In genomic region chr15:38553071-38553470, GRCh38 we compare ENCODE assay signal across 20 cellular contexts. TPM values are rescaled to one million over a fixed set of nuclear protein-coding genes. Genes with fewer than 3 reads are reported as not detected.
DNase-seq lines count a peak whose midpoint lies in the region; ATAC-seq and TF ChIP-seq lines count a peak whose summit lies in the region.
"Had no signal": no experiment of that assay in that cellular context is flagged by ENCODE, and none has a peak within 500 bp of the region (broad histone marks: within the 10 kb centered on the region; RNA-seq: fewer than 3 reads in every experiment).

No MANE protein-coding gene starts in this region.

- DNase-seq in activated naive CD4-positive, alpha-beta T cell treated with anti-CD3 and anti-CD28 coated beads for 36 hours = no peak
- DNase-seq in activated naive CD4-positive, alpha-beta T cell treated with Interleukin-2 at 50 U/mL for 16 hours = no peak
- DNase-seq in T-helper 17 cell (no peak), smooth muscle cell (lab: John Stamatoyannopoulos, UW; ENCODE audit: unreplicated experiment) (no peak)
- DNase-seq in effector memory CD4-positive, alpha-beta T cell = no peak
- DNase-seq: activated effector memory CD4-positive, alpha-beta T cell treated with Interleukin-2 at 50 U/mL for 16 hours; GM23248; heart left ventricle; Karpas-422; NCI-H1048; NCI-H2029 treated with DMSO at 0.1 percent for 48 hours; NCI-H510A; pancreas; right lobe of liver; stimulated activated naive B cell treated with anti-CD40 and anti-IgM and Interleukin-4, amounts not matched to agents 10 μg/mL and 1 μg/mL and 100 μg/mL, for 72 hours had no signal

- no peaks in the 10 kb centered on the region for H3K9me3 ChIP-seq in T-helper 17 cell (ENCODE audit: control insufficient read depth, low read length, poor library complexity, severe bottlenecking)
- no peaks in the 10 kb centered on the region for H3K9me3 ChIP-seq in effector memory CD4-positive, alpha-beta T cell (ENCODE audit: control insufficient read depth, low read length)
- H3K9me3 ChIP-seq in smooth muscle cell (replicated peaks; ENCODE audit: low read depth) = no peaks in the 10 kb centered on the region
- H3K9me3 ChIP-seq: heart left ventricle, pancreas, right lobe of liver, tibial nerve had no signal

- H3K36me3 ChIP-seq in effector memory CD4-positive, alpha-beta T cell (ENCODE audit: control insufficient read depth, insufficient read depth, low read length) = peaks cover 16% of the 10 kb centered on the region
- no peaks in the 10 kb centered on the region for H3K36me3 ChIP-seq in smooth muscle cell (ENCODE audit: low read depth)
- H3K36me3 ChIP-seq: heart left ventricle, pancreas, right lobe of liver, tibial nerve had no signal

- no peaks in the 10 kb centered on the region for H3K27me3 ChIP-seq in effector memory CD4-positive, alpha-beta T cell (replicated peaks; ENCODE audit: control insufficient read depth, insufficient read depth, low read length, poor library complexity, severe bottlenecking)
- H3K27me3 ChIP-seq in smooth muscle cell (ENCODE audit: low read depth) = no peaks in the 10 kb centered on the region
- H3K27me3 ChIP-seq: pancreas, right lobe of liver, tibial nerve had no signal

- H2AFZ ChIP-seq in smooth muscle cell (ENCODE audit: low read depth) = no peak overlapping the region
- H2AFZ ChIP-seq: GM23248 had no signal

- 86% methylated on average over 4 of the region's 4 CpGs for WGBS in smooth muscle cell (ENCODE audit: low lambda C conversion rate)

- H3K27ac Mint-ChIP-seq in activated naive CD4-positive, alpha-beta T cell treated with anti-CD3 and anti-CD28 coated beads for 36 hours = peak overlapping the region; percentile 48
- peak overlapping the region; percentile 98 for H3K27ac Mint-ChIP-seq in T-helper 17 cell
- H3K27ac Mint-ChIP-seq: stimulated activated naive B cell treated with anti-CD40 and anti-IgM and Interleukin-4, amounts not matched to agents 10 μg/mL and 1 μg/mL and 100 μg/mL, for 72 hours had no signal

- no peak for TF ChIP-seq CTCF in smooth muscle cell (IDR thresholded peaks at IDR 0.05; ENCODE audit: borderline replicate concordance, insufficient read depth, poor library complexity, severe bottlenecking)

- no peak overlapping the region for H3K4me3 ChIP-seq in effector memory CD4-positive, alpha-beta T cell (ENCODE audit: insufficient read depth, low read depth, low read length, poor library complexity, severe bottlenecking)
- H3K4me3 ChIP-seq in smooth muscle cell = no peak overlapping the region
- H3K4me3 ChIP-seq: GM23248, heart left ventricle, pancreas, right lobe of liver, tibial nerve had no signal

- ATAC-seq in T-helper 17 cell = no peak
- no peak for ATAC-seq in HG02798 (IDR thresholded peaks at IDR 0.05; ENCODE audit: poor library complexity, unreplicated experiment)
- no peak for ATAC-seq in HG02678 (IDR thresholded peaks at IDR 0.05; ENCODE audit: unreplicated experiment)
- no peak for ATAC-seq in GM21447 (IDR thresholded peaks at IDR 0.05; ENCODE audit: unreplicated experiment)
- ATAC-seq: heart left ventricle; right lobe of liver; stimulated activated naive B cell treated with anti-CD40 and anti-IgM and Interleukin-4, amounts not matched to agents 10 μg/mL and 1 μg/mL and 100 μg/mL, for 72 hours had no signal

- intact Hi-C loops in activated naive CD4-positive, alpha-beta T cell treated with anti-CD3 and anti-CD28 coated beads for 36 hours (cut with micrococcal nuclease) = loop anchor here (10.0 kb wide), 2 partner anchors 488 to 1492 kb away; no protein-coding TSS in a partner anchor

- peaks cover 90% of the 10 kb centered on the region for H3K4me1 Mint-ChIP-seq in activated naive CD4-positive, alpha-beta T cell treated with anti-CD3 and anti-CD28 coated beads for 36 hours (ENCODE audit: low read depth)
- H3K4me1 Mint-ChIP-seq in T-helper 17 cell = peaks cover 75% of the 10 kb centered on the region

- H3K4me1 ChIP-seq in effector memory CD4-positive, alpha-beta T cell (ENCODE audit: control insufficient read depth, insufficient read depth, low read length, poor library complexity, severe bottlenecking) = peaks cover 59% of the 10 kb centered on the region
- peaks cover 10% of the 10 kb centered on the region for H3K4me1 ChIP-seq in smooth muscle cell (ENCODE audit: low read depth)
- H3K4me1 ChIP-seq: right lobe of liver, tibial nerve had no signal

- no peak overlapping the region for H3K9ac ChIP-seq in smooth muscle cell (ENCODE audit: low read depth)
- H3K9ac ChIP-seq: GM23248 had no signal

- CTCF ChIA-PET in activated naive CD4-positive, alpha-beta T cell treated with anti-CD3 and anti-CD28 coated beads for 36 hours (lab: Charles Lee) = interaction anchor here (0.9 to 4.4 kb wide), 9 partner anchors 11 to 147 kb away, joined by 3 to 22 read pairs (median 4); partner anchors contain the start of gene RASGRP1

- no peaks in the 10 kb centered on the region for H4K20me1 ChIP-seq in smooth muscle cell (ENCODE audit: low read depth)

- peaks cover 42% of the 10 kb centered on the region for H3K36me3 Mint-ChIP-seq in activated naive CD4-positive, alpha-beta T cell treated with anti-CD3 and anti-CD28 coated beads for 36 hours (ENCODE audit: low read depth)
- peaks cover 12% of the 10 kb centered on the region for H3K36me3 Mint-ChIP-seq in T-helper 17 cell (ENCODE audit: low read depth)

- peak overlapping the region; percentile 26 for H3K27ac ChIP-seq in effector memory CD4-positive, alpha-beta T cell (ENCODE audit: insufficient read depth, low read length, poor library complexity, severe bottlenecking)
- peak overlapping the region; percentile 4 for H3K27ac ChIP-seq in smooth muscle cell (ENCODE audit: low read depth)
- H3K27ac ChIP-seq: GM23248, heart left ventricle, right lobe of liver, RWPE1, tibial nerve had no signal

- peaks cover 7% of the 10 kb centered on the region for H3F3A ChIP-seq in smooth muscle cell (ENCODE audit: low read depth)

- no peak overlapping the region for H3K4me2 ChIP-seq in smooth muscle cell

- no peak overlapping the region for H3K4me3 Mint-ChIP-seq in activated naive CD4-positive, alpha-beta T cell treated with anti-CD3 and anti-CD28 coated beads for 36 hours
- peak overlapping the region; percentile 76 for H3K4me3 Mint-ChIP-seq in T-helper 17 cell
- H3K4me3 Mint-ChIP-seq: stimulated activated naive B cell treated with anti-CD40 and anti-IgM and Interleukin-4, amounts not matched to agents 10 μg/mL and 1 μg/mL and 100 μg/mL, for 72 hours had no signal

- no peaks in the 10 kb centered on the region for H3K27me3 Mint-ChIP-seq in activated naive CD4-positive, alpha-beta T cell treated with anti-CD3 and anti-CD28 coated beads for 36 hours (ENCODE audit: low read depth)
- H3K27me3 Mint-ChIP-seq in T-helper 17 cell = no peaks in the 10 kb centered on the region
- H3K27me3 Mint-ChIP-seq: stimulated activated naive B cell treated with anti-CD40 and anti-IgM and Interleukin-4, amounts not matched to agents 10 μg/mL and 1 μg/mL and 100 μg/mL, for 72 hours had no signal

- H3K9me3 Mint-ChIP-seq in activated naive CD4-positive, alpha-beta T cell treated with anti-CD3 and anti-CD28 coated beads for 36 hours = no peaks in the 10 kb centered on the region
- H3K9me3 Mint-ChIP-seq: stimulated activated naive B cell treated with anti-CD40 and anti-IgM and Interleukin-4, amounts not matched to agents 10 μg/mL and 1 μg/mL and 100 μg/mL, for 72 hours had no signal

- no peaks in the 10 kb centered on the region for H3K79me2 ChIP-seq in smooth muscle cell (ENCODE audit: low read depth)

RNA-seq across cellular contexts. Expression of gene RASGRP1, which starts 11.5 kb away (rescaled TPM):
- 10 to 100 TPM; 44.2 to 44.9 TPM for total RNA-seq in activated naive CD4-positive, alpha-beta T cell treated with anti-CD3 and anti-CD28 coated beads for 36 hours
- total RNA-seq in T-helper 17 cell (100 to 1,000 TPM; 121 to 138 TPM), smooth muscle cell (9.5 and 10.0 TPM in 2 replicates)
- 0.97 and 7.8 TPM in 2 replicates for polyA plus RNA-seq in smooth muscle cell
